1 cellular context compared by ENCODE assay signal in genomic region chr15:39868396-39868795, GRCh38.
TF ChIP-seq lines count a peak whose summit lies in the region.

No MANE protein-coding gene starts in this region.

TF ChIP-seq in GM23338, 12 proteins besides CTCF, POLR2A, EP300 and RAD21 (continued from another document):
- TF ChIP-seq ZNF462 (CRISPR knock-in tag; IDR thresholded peaks at IDR 0.05) = no peak
